In genomic region chr2:86037141-86037794, GRCh38 we compare ENCODE assay signal across 7 cellular contexts.
A peak's percentile ranks its signal among the peaks of the same experiment; 100 is the strongest.
DNase-seq lines count a peak whose midpoint lies in the region; ATAC-seq and TF ChIP-seq lines count a peak whose summit lies in the region.

No MANE protein-coding gene starts in this region.

- no peak for TF ChIP-seq EP300 in transverse colon (IDR thresholded peaks at IDR 0.05; ENCODE audit: low read depth)

- CTCF ChIA-PET in activated CD8-positive, alpha-beta T cell treated with anti-CD3 and anti-CD28 coated beads for 36 hours (lab: Charles Lee) = interaction anchor here (0.6 to 4.3 kb wide), 12 partner anchors 9 to 225 kb away, joined by 3 to 63 read pairs (median 4); partner anchors contain the start of gene ST3GAL5

- no peaks in the 10 kb centered on the region for H3K9me2 ChIP-seq in MM.1S (replicated peaks; ENCODE audit: insufficient read depth, low read length)

- POLR2A ChIA-PET in activated CD8-positive, alpha-beta T cell treated with anti-CD3 and anti-CD28 coated beads for 36 hours (lab: Charles Lee) = interaction anchor here (0.6 to 3.1 kb wide), 9 partner anchors 9 to 220 kb away, joined by 3 to 19 read pairs (median 3); partner anchors contain the start of gene ST3GAL5
- POLR2A ChIA-PET in naive thymus-derived CD8-positive, alpha-beta T cell (lab: Charles Lee) = interaction anchor here (0.8 to 5.7 kb wide), 10 partner anchors 8 to 404 kb away, joined by 3 to 106 read pairs (median 4); partner anchors contain the start of genes KDM3A, POLR1A, PTCD3 and ST3GAL5

- peak overlapping the region; percentile 97 for H3K27ac Mint-ChIP-seq in activated CD8-positive, alpha-beta T cell treated with anti-CD3 and anti-CD28 coated beads for 36 hours
- H3K27ac Mint-ChIP-seq in endothelial cell (ENCODE audit: unreplicated experiment) = peak overlapping the region; percentile 98
- H3K27ac Mint-ChIP-seq in naive thymus-derived CD8-positive, alpha-beta T cell = peak overlapping the region; percentile 98 to 100 (median 100)

- H3K27ac ChIP-seq in MM.1S (ENCODE audit: low read length) (peak overlapping the region; percentile 99), transverse colon (peak overlapping the region; percentile 82 to 87 (median 85))

- H4K20me1 ChIP-seq in MM.1S (ENCODE audit: insufficient read depth, low read length) = no peaks in the 10 kb centered on the region

- no peaks in the 10 kb centered on the region for H3K9me3 Mint-ChIP-seq in activated CD8-positive, alpha-beta T cell treated with anti-CD3 and anti-CD28 coated beads for 36 hours
- no peaks in the 10 kb centered on the region for H3K9me3 Mint-ChIP-seq in endothelial cell (ENCODE audit: unreplicated experiment)
- peaks cover 0 to 2% (median 0%) of the 10 kb centered on the region in 9 donors for H3K9me3 Mint-ChIP-seq in naive thymus-derived CD8-positive, alpha-beta T cell

- H3K4me3 Mint-ChIP-seq in activated CD8-positive, alpha-beta T cell treated with anti-CD3 and anti-CD28 coated beads for 36 hours = peak overlapping the region; percentile 63
- no peak overlapping the region for H3K4me3 Mint-ChIP-seq in endothelial cell (ENCODE audit: unreplicated experiment)
- peak overlapping the region; percentile 74 to 89 (median 86) for H3K4me3 Mint-ChIP-seq in naive thymus-derived CD8-positive, alpha-beta T cell

- peaks cover 76% of the 10 kb centered on the region for H3K36me3 Mint-ChIP-seq in activated CD8-positive, alpha-beta T cell treated with anti-CD3 and anti-CD28 coated beads for 36 hours (ENCODE audit: low read depth)
- peaks cover 48% of the 10 kb centered on the region for H3K36me3 Mint-ChIP-seq in endothelial cell (ENCODE audit: low read depth, unreplicated experiment)
- H3K36me3 Mint-ChIP-seq in naive thymus-derived CD8-positive, alpha-beta T cell = peaks cover 0 to 9% (median 7%) of the 10 kb centered on the region in 3 donors

- H3K27me3 Mint-ChIP-seq in activated CD8-positive, alpha-beta T cell treated with anti-CD3 and anti-CD28 coated beads for 36 hours = no peaks in the 10 kb centered on the region
- peaks cover 7% of the 10 kb centered on the region for H3K27me3 Mint-ChIP-seq in endothelial cell (ENCODE audit: unreplicated experiment)
- peaks cover 0 to 3% (median 0%) of the 10 kb centered on the region in 5 donors for H3K27me3 Mint-ChIP-seq in naive thymus-derived CD8-positive, alpha-beta T cell

- H3K79me2 ChIP-seq in MM.1S (ENCODE audit: low read length) = peaks cover 11% of the 10 kb centered on the region; the same call in 1 of the 2 replicates

- WGBS in transverse colon (ENCODE audit: low coverage in 1 of 2), 2 donors = 28 to 33% methylated on average over 3 to 12 of the region's 12 CpGs

- peak; percentile 52 for ATAC-seq in activated CD8-positive, alpha-beta T cell treated with anti-CD3 and anti-CD28 coated beads for 36 hours
- no peak for ATAC-seq in naive thymus-derived CD8-positive, alpha-beta T cell
- ATAC-seq in GM18873 (IDR thresholded peaks at IDR 0.05; ENCODE audit: low FRiP score, unreplicated experiment) (no peak), GM21360 (IDR thresholded peaks at IDR 0.05; ENCODE audit: unreplicated experiment) (no peak)

- intact Hi-C loops in activated CD8-positive, alpha-beta T cell treated with anti-CD3 and anti-CD28 coated beads for 36 hours (cut with micrococcal nuclease) = loop anchor here (2.0 to 5.0 kb wide), 3 partner anchors 40 to 210 kb away; no protein-coding TSS in a partner anchor
- intact Hi-C loops in transverse colon (cut with DNase I; ENCODE audit: low total_unique reads) = no loop called here

- H3K9me3 ChIP-seq in MM.1S (replicated peaks; ENCODE audit: insufficient read depth, low read length) (no peaks in the 10 kb centered on the region), transverse colon (no peaks in the 10 kb centered on the region)

- in situ Hi-C loops in transverse colon (cut with MboI; ENCODE audit: low pct_ligation_motif_present in 1 of 4, low pct_unique_long_range_greater_than_20kb in 1 of 4, low sequenced_read_pairs in 3 of 4) = no loop called here

- H2AFZ ChIP-seq in MM.1S (ENCODE audit: low read length) = 0 out of 2 replicates have a peak overlapping the region, but pooled peaks have one; percentile 10

- peaks cover 42% of the 10 kb centered on the region for H3F3A ChIP-seq in MM.1S (ENCODE audit: insufficient read depth, low read length)

- peak; percentile 89 for DNase-seq in MM.1S
- peak; percentile 84 for DNase-seq in activated CD8-positive, alpha-beta T cell treated with anti-CD3 and anti-CD28 coated beads for 36 hours
- DNase-seq in endothelial cell (ENCODE audit: low spot score) = no peak
- DNase-seq in naive thymus-derived CD8-positive, alpha-beta T cell = peak in 3 of 10 donors; percentile 9 to 39 (median 30)
- peak; percentile 49 for DNase-seq in transverse colon

- no peaks in the 10 kb centered on the region for H3K27me3 ChIP-seq in MM.1S (replicated peaks; ENCODE audit: insufficient read depth, low read length)
- no peaks in the 10 kb centered on the region for H3K27me3 ChIP-seq in transverse colon

- H3K4me3 ChIP-seq in MM.1S (ENCODE audit: low read length) (peak overlapping the region; percentile 2; the same call in 1 of the 2 replicates), transverse colon (no peak overlapping the region)

- peak overlapping the region; percentile 91 for H3K9ac ChIP-seq in MM.1S (ENCODE audit: low read length)

- H3K4me2 ChIP-seq in MM.1S (ENCODE audit: low read depth, low read length) = peak overlapping the region; percentile 92

- TF ChIP-seq CTCF in MM.1S (IDR thresholded peaks at IDR 0.05; ENCODE audit: low read length) = no peak
- TF ChIP-seq CTCF in activated CD8-positive, alpha-beta T cell treated with anti-CD3 and anti-CD28 coated beads for 36 hours (IDR thresholded peaks at IDR 0.05) = no peak
- TF ChIP-seq CTCF in endothelial cell (IDR thresholded peaks at IDR 0.05; ENCODE audit: unreplicated experiment) = no peak
- TF ChIP-seq CTCF in transverse colon (IDR thresholded peaks at IDR 0.05) = no peak

- peaks cover 86% of the 10 kb centered on the region for H3K4me1 Mint-ChIP-seq in activated CD8-positive, alpha-beta T cell treated with anti-CD3 and anti-CD28 coated beads for 36 hours (ENCODE audit: low read depth)
- peaks cover 58% of the 10 kb centered on the region for H3K4me1 Mint-ChIP-seq in endothelial cell (ENCODE audit: unreplicated experiment)
- H3K4me1 Mint-ChIP-seq in naive thymus-derived CD8-positive, alpha-beta T cell = peaks cover 51 to 99% (median 95%) of the 10 kb centered on the region in 4 donors

- TF ChIP-seq POLR2A in transverse colon (IDR thresholded peaks at IDR 0.05) = no peak

- peaks cover 11% of the 10 kb centered on the region; the same call in 1 of the 2 replicates for H3K36me3 ChIP-seq in MM.1S (replicated peaks; ENCODE audit: insufficient read depth, low read length)
- H3K36me3 ChIP-seq in transverse colon = peaks cover 0 to 6% (median 3%) of the 10 kb centered on the region in 4 donors

- H3K4me1 ChIP-seq in MM.1S (ENCODE audit: low read length) = peaks cover 47% of the 10 kb centered on the region
- H3K4me1 ChIP-seq in transverse colon = peaks cover 26 to 42% (median 33%) of the 10 kb centered on the region in 4 donors
